Comparison of ENCODE assay signal across 13 cellular contexts in genomic region chr22:42925598-42925997, GRCh38.
A peak's percentile ranks its signal among the peaks of the same experiment; 100 is the strongest.
DNase-seq lines count a peak whose midpoint lies in the region; ATAC-seq, FAIRE-seq and TF ChIP-seq lines count a peak whose summit lies in the region.
"Had no signal": no experiment of that assay in that cellular context is flagged by ENCODE, and none has a peak within 500 bp of the region (broad histone marks: within the 10 kb centered on the region; RNA-seq: fewer than 3 reads in every experiment).

No MANE protein-coding gene starts in this region.

- intact Hi-C loops in Calu3 (cut with micrococcal nuclease; ENCODE audit: unreplicated experiment) (no loop called here), esophagus squamous epithelium (cut with DNase I) (no loop called here), gastrocnemius medialis (cut with DNase I; ENCODE audit: low total_unique reads) (no loop called here), kidney (cut with DNase I) (no loop called here), vagina (cut with DNase I) (no loop called here)

- peak overlapping the region; percentile 41 for H3K27ac Mint-ChIP-seq in Calu3 (ENCODE audit: unreplicated experiment)
- H3K27ac Mint-ChIP-seq: CD8-positive, alpha-beta T cell; neural progenitor cell had no signal

- no peak overlapping the region for H3K4me2 ChIP-seq in MM.1S (ENCODE audit: low read depth, low read length)
- H3K4me2 ChIP-seq: neural progenitor cell had no signal

- H3K9ac ChIP-seq in kidney (ENCODE audit: low read length in 2 of 2) (peak overlapping the region in 1 of 2 donors; percentile 36), MM.1S (ENCODE audit: low read length) (no peak overlapping the region)
- H3K9ac ChIP-seq: neural progenitor cell had no signal

- H4K20me1 ChIP-seq in MM.1S (ENCODE audit: insufficient read depth, low read length), result no peaks in the 10 kb centered on the region

- H3K27me3 Mint-ChIP-seq in Calu3 (ENCODE audit: unreplicated experiment), result no peaks in the 10 kb centered on the region

- no peak overlapping the region for H3K4me3 Mint-ChIP-seq in Calu3 (ENCODE audit: low read depth, unreplicated experiment)
- H3K4me3 Mint-ChIP-seq: CD8-positive, alpha-beta T cell; neural progenitor cell had no signal

- in situ Hi-C loops in gastrocnemius medialis (cut with MboI; ENCODE audit: low sequenced_read_pairs in 4 of 4), result no loop called here

- H2AFZ ChIP-seq in MM.1S (ENCODE audit: low read length), result no peak overlapping the region
- H2AFZ ChIP-seq: neural progenitor cell had no signal

- CTCF ChIA-PET in Calu3 (lab: Charles Lee), result no interaction called here
- CTCF ChIA-PET in RWPE1 (lab: Yijun Ruan, JAX), result no interaction called here

- TF ChIP-seq POLR2A in esophagus squamous epithelium (IDR thresholded peaks at IDR 0.05), result no peak
- no peak for TF ChIP-seq POLR2A in gastrocnemius medialis (IDR thresholded peaks at IDR 0.05)
- TF ChIP-seq POLR2A in vagina (IDR thresholded peaks at IDR 0.05), result no peak

- H3K27ac ChIP-seq in RWPE1, result peak overlapping the region; percentile 31
- peak overlapping the region in 3 of 4 donors; percentile 49 to 75 (median 52) for H3K27ac ChIP-seq in esophagus squamous epithelium
- H3K27ac ChIP-seq in gastrocnemius medialis, result peak overlapping the region in 3 of 4 donors; percentile 36 to 56 (median 53)
- H3K27ac ChIP-seq in kidney (ENCODE audit: low read depth in 2 of 2, low read length in 2 of 2), result no peak overlapping the region
- H3K27ac ChIP-seq in vagina, result no peak overlapping the region
- H3K27ac ChIP-seq in MM.1S (ENCODE audit: low read length), result no peak overlapping the region
- H3K27ac ChIP-seq: neural progenitor cell had no signal

- H3K36me3 Mint-ChIP-seq in Calu3 (ENCODE audit: insufficient read depth, unreplicated experiment), result peaks cover 84% of the 10 kb centered on the region
- H3K36me3 Mint-ChIP-seq: neural progenitor cell had no signal

- FAIRE-seq in kidney (lab: Jason Lieb, UNC), result no peak
- FAIRE-seq: H1 had no signal

- H3K27me3 ChIP-seq in esophagus squamous epithelium, result no peaks in the 10 kb centered on the region
- no peaks in the 10 kb centered on the region for H3K27me3 ChIP-seq in gastrocnemius medialis
- H3K27me3 ChIP-seq in vagina, result no peaks in the 10 kb centered on the region
- H3K27me3 ChIP-seq in MM.1S (replicated peaks; ENCODE audit: insufficient read depth, low read length), result no peaks in the 10 kb centered on the region
- H3K27me3 ChIP-seq: neural progenitor cell had no signal

- H3F3A ChIP-seq in MM.1S (ENCODE audit: insufficient read depth, low read length), result no peaks in the 10 kb centered on the region

- H3K4me1 Mint-ChIP-seq in Calu3 (ENCODE audit: low read depth, unreplicated experiment), result peaks cover 85% of the 10 kb centered on the region

- no peaks in the 10 kb centered on the region for H3K9me3 Mint-ChIP-seq in Calu3 (ENCODE audit: low read depth, unreplicated experiment)
- H3K9me3 Mint-ChIP-seq: CD8-positive, alpha-beta T cell; neural progenitor cell had no signal

- H3K9me3 ChIP-seq in esophagus squamous epithelium, result no peaks in the 10 kb centered on the region
- no peaks in the 10 kb centered on the region for H3K9me3 ChIP-seq in gastrocnemius medialis
- no peaks in the 10 kb centered on the region for H3K9me3 ChIP-seq in kidney (ENCODE audit: control insufficient read depth in 1 of 2, low read length in 2 of 2)
- no peaks in the 10 kb centered on the region for H3K9me3 ChIP-seq in vagina
- no peaks in the 10 kb centered on the region for H3K9me3 ChIP-seq in MM.1S (replicated peaks; ENCODE audit: insufficient read depth, low read length)

- no peaks in the 10 kb centered on the region for H3K9me2 ChIP-seq in MM.1S (replicated peaks; ENCODE audit: insufficient read depth, low read length)

- no peak for DNase-seq in Calu3
- DNase-seq in RWPE1 (ENCODE audit: low spot score), result no peak
- no peak for DNase-seq in esophagus squamous epithelium (lab: John Stamatoyannopoulos, UW)
- no peak for DNase-seq in gastrocnemius medialis
- DNase-seq in kidney, result no peak
- DNase-seq in vagina (ENCODE audit: extremely low spot score in 2 of 2), result no peak
- DNase-seq in MM.1S, result no peak
- DNase-seq: NCI-H1092, NCI-H774 had no signal

- H3K36me3 ChIP-seq in esophagus squamous epithelium, result peaks cover 0 to 5% (median 0%) of the 10 kb centered on the region in 3 donors
- H3K36me3 ChIP-seq in gastrocnemius medialis, result no peaks in the 10 kb centered on the region
- H3K36me3 ChIP-seq in kidney (ENCODE audit: control insufficient read depth in 1 of 2, insufficient read depth in 2 of 2, low read length in 2 of 2), result no peaks in the 10 kb centered on the region
- no peaks in the 10 kb centered on the region for H3K36me3 ChIP-seq in vagina
- H3K36me3 ChIP-seq in MM.1S (replicated peaks; ENCODE audit: insufficient read depth, low read length), result no peaks in the 10 kb centered on the region
- H3K36me3 ChIP-seq: neural progenitor cell had no signal

- no peak overlapping the region for H3K4me3 ChIP-seq in esophagus squamous epithelium
- H3K4me3 ChIP-seq in gastrocnemius medialis, result no peak overlapping the region
- no peak overlapping the region for H3K4me3 ChIP-seq in kidney (ENCODE audit: low read length in 2 of 2)
- no peak overlapping the region for H3K4me3 ChIP-seq in vagina
- no peak overlapping the region for H3K4me3 ChIP-seq in MM.1S (ENCODE audit: low read length)
- H3K4me3 ChIP-seq: neural progenitor cell had no signal

- H3K79me2 ChIP-seq in MM.1S (ENCODE audit: low read length), result no peaks in the 10 kb centered on the region; the same call in 1 of the 2 replicates

- no TSS peak for BruUV-seq in Calu3 (replicated peaks; lab: Mats Ljungman, UMichigan)

- H3K4me1 ChIP-seq in esophagus squamous epithelium (peaks cover 21 to 81% (median 44%) of the 10 kb centered on the region in 3 donors), gastrocnemius medialis (peaks cover 66 to 81% of the 10 kb centered on the region in 2 donors), kidney (ENCODE audit: control insufficient read depth in 1 of 2, insufficient read depth in 1 of 2, low read depth in 1 of 2, low read length in 2 of 2) (peaks cover 19 to 29% of the 10 kb centered on the region in 2 donors), vagina (peaks cover 59% of the 10 kb centered on the region), MM.1S (ENCODE audit: low read length) (no peaks in the 10 kb centered on the region)
- H3K4me1 ChIP-seq: neural progenitor cell had no signal

- 84% methylated on average over 4 to 6 of the region's 6 CpGs for whole genome bisulfite sequencing in esophagus squamous epithelium, 2 donors

- ATAC-seq in gastrocnemius medialis, result no peak
- ATAC-seq in HG02610 (IDR thresholded peaks at IDR 0.05; ENCODE audit: unreplicated experiment), result no peak
- ATAC-seq: CD8-positive, alpha-beta T cell had no signal

- TF ChIP-seq CTCF in Calu3 (IDR thresholded peaks at IDR 0.05; ENCODE audit: unreplicated experiment) (no peak), RWPE1 (conservative IDR thresholded peaks at IDR 0.05; ENCODE audit: low read depth) (no peak), esophagus squamous epithelium (IDR thresholded peaks at IDR 0.05) (no peak), gastrocnemius medialis (IDR thresholded peaks at IDR 0.05 in 4 of 5, conservative IDR thresholded peaks at IDR 0.05 in 1 of 5) (no peak), kidney (IDR thresholded peaks at IDR 0.05; ENCODE audit: borderline replicate concordance, extremely low read depth, insufficient read depth) (no peak), vagina (IDR thresholded peaks at IDR 0.05) (no peak), MM.1S (IDR thresholded peaks at IDR 0.05; ENCODE audit: low read length) (no peak)

- POLR2A ChIA-PET in RWPE1 (lab: Yijun Ruan, JAX; ENCODE audit: low non-redundant PET), result no interaction called here

Comparison
In these comparisons a context has a peak if more than half of its experiments do, and no peak if none do; other contexts are left out.
1. H3K27ac ChIP-seq: peak in RWPE1 (single experiment), esophagus squamous epithelium (3 of 4) and gastrocnemius medialis (3 of 4); none in kidney (0 of 2), vagina (single experiment) and MM.1S (single experiment).